ENCODE assay signal across 13 cellular contexts in the genomic region with DNA sequence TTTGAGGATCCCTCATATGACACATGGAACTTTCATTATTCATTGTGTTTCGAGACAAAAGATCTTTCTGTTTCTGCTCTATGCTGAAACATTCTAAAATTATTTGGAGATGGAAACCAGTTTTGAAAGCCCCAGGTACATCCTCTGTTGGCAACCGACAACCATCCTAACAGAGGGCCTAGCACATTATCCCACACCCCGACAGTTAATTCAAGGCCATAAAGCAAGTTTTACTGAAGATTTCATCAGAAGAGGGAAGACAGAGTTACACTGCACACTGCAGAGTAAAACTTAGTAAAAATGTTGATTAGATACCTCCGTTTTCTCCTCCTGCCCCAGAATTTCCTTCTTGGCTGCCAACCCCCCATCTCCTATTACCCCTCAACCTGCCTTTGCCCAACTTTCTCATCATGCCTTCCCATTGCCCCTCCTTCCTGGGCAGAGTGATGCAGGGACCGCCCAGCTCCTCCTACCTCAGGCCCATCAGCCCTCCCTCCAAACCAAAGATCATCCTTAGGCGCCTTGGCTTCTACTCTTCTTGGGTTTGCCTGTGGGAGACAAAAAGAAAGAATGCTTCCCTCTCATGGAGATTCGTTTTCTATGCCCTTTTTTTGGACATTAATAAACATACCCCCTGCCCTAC. TPM values are rescaled to one million over a fixed set of nuclear protein-coding genes. Genes with fewer than 3 reads are reported as not detected.
A peak's percentile ranks its signal among the peaks of the same experiment; 100 is the strongest.
DNase-seq lines count a peak whose midpoint lies in the region; ATAC-seq, FAIRE-seq and TF ChIP-seq lines count a peak whose summit lies in the region.
"Had no signal": no experiment of that assay in that cellular context is flagged by ENCODE, and none has a peak within 500 bp of the region (broad histone marks: within the 10 kb centered on the region; RNA-seq: fewer than 3 reads in every experiment).

No MANE protein-coding gene starts in this region.

- TF ChIP-seq EP300 in HepG2 (IDR thresholded peaks at IDR 0.05; ENCODE audit: low read depth in 2 of 2, low read length in 2 of 2) (no peak), HepG2 (CRISPR knock-in tag; IDR thresholded peaks at IDR 0.05; ENCODE audit: borderline replicate concordance) (no peak), K562 (IDR thresholded peaks at IDR 0.05; ENCODE audit: low read length) (peak; percentile 54; the same call in 1 of the 2 replicates)

- H3K9me3 ChIP-seq in HepG2 (ENCODE audit: low read length) (no peaks in the 10 kb centered on the region), right lobe of liver (no peaks in the 10 kb centered on the region), K562 (replicated peaks; ENCODE audit: control insufficient read depth, insufficient read depth, low read depth, low read length) (no peaks in the 10 kb centered on the region), small intestine (ENCODE audit: control insufficient read depth, low read depth) (no peaks in the 10 kb centered on the region)
- H3K9me3 ChIP-seq: BE2C had no signal

- ATAC-seq in HepG2 (no peak), right lobe of liver (no peak), K562 (peak; percentile 93), HG02571 (IDR thresholded peaks at IDR 0.05; ENCODE audit: unreplicated experiment) (no peak)
- ATAC-seq: HCT116 had no signal

- H3K27ac ChIP-seq in HepG2 (ENCODE audit: extremely low read length, insufficient read depth, low read length) (no peak overlapping the region), right lobe of liver (no peak overlapping the region), K562 (ENCODE audit: extremely low read depth, low read depth, low read length) (no peak overlapping the region), small intestine (ENCODE audit: low read depth in 1 of 2, low read length in 1 of 2) (no peak overlapping the region)

- H3K4me2 ChIP-seq in HepG2 (ENCODE audit: low read depth, low read length) (0 out of 2 replicates have a peak overlapping the region, but pooled peaks have one; percentile 3), K562 (ENCODE audit: insufficient read depth, low read length) (no peak overlapping the region)

- BruUV-seq in HepG2 (replicated peaks; lab: Mats Ljungman, UMichigan) (no TSS peak), K562 (replicated peaks; lab: Mats Ljungman, UMichigan) (no TSS peak)

- POLR2A ChIA-PET in HepG2 (lab: Yijun Ruan, JAX) (interaction anchor here (1.0 to 1.7 kb wide), 3 partner anchors 30 to 53 kb away, joined by 4 to 7 read pairs (median 5); a partner anchor contains a TSS), K562 (lab: Yijun Ruan, JAX) (interaction anchor here (0.7 to 2.3 kb wide), 5 partner anchors 9 to 950 kb away, joined by 3 to 6 read pairs (median 4); no protein-coding TSS in a partner anchor)

- CTCF ChIA-PET in HepG2 (lab: Yijun Ruan, JAX; ENCODE audit: low intra/inter-chr PET ratio, low total read pairs): no interaction called here
- CTCF ChIA-PET in K562 (lab: Yijun Ruan, JAX; ENCODE audit: low intra/inter-chr PET ratio): no interaction called here

- H2AFZ ChIP-seq in HepG2 (ENCODE audit: low read length) (no peak overlapping the region), K562 (ENCODE audit: low read depth, low read length) (peak overlapping the region; percentile 48)

- H3K79me2 ChIP-seq in HepG2 (ENCODE audit: insufficient read depth, low read length) (no peaks in the 10 kb centered on the region), K562 (ENCODE audit: control insufficient read depth, insufficient read depth, low read length) (no peaks in the 10 kb centered on the region)

- in situ Hi-C loops in HepG2 (cut with HindIII; ENCODE audit: extremely low pct_ligation_motif_present, low pct_unique_long_range_greater_than_20kb) (no loop called here), K562 (cut with MboI) (no loop called here)

- H3K9me1 ChIP-seq in K562 (ENCODE audit: control insufficient read depth, insufficient read depth, low read length): no peaks in the 10 kb centered on the region

- FAIRE-seq in HepG2 (lab: Jason Lieb, UNC) (no peak), K562 (lab: Jason Lieb, UNC) (no peak), small intestine (lab: Jason Lieb, UNC) (no peak)

- 38% methylated on average over 7 of the region's 7 CpGs for WGBS in HepG2 (ENCODE audit: low lambda C conversion rate)
- 88% methylated on average over 5 of the region's 7 CpGs for WGBS in right lobe of liver (ENCODE audit: insufficient coverage, low coverage, low lambda C conversion rate, missing lambda C conversion rate)
- 16% methylated on average over 7 of the region's 7 CpGs for WGBS in K562 (ENCODE audit: insufficient coverage, low coverage, missing lambda C conversion rate)
- WGBS in small intestine, 3 donors: 81 to 82% (median 82%) methylated on average over 7 of the region's 7 CpGs

- H3K27me3 ChIP-seq in HepG2 (ENCODE audit: control insufficient read depth in 1 of 2, insufficient read depth in 2 of 2, low read length in 2 of 2) (no peaks in the 10 kb centered on the region), right lobe of liver (no peaks in the 10 kb centered on the region), K562 (ENCODE audit: control insufficient read depth in 2 of 2, insufficient read depth in 2 of 2, low read length in 2 of 2) (no peaks in the 10 kb centered on the region), small intestine (ENCODE audit: control insufficient read depth in 2 of 2, insufficient read depth in 2 of 2, low read length in 2 of 2) (no peaks in the 10 kb centered on the region)
- H3K27me3 ChIP-seq: BE2C had no signal

- TF ChIP-seq RAD21 in HepG2 (CRISPR knock-in tag; IDR thresholded peaks at IDR 0.05) (no peak), K562 (CRISPR knock-in tag; conservative IDR thresholded peaks at IDR 0.05 in 1 of 2, IDR thresholded peaks at IDR 0.05 in 1 of 2) (no peak)

- no peaks in the 10 kb centered on the region for H3K36me3 ChIP-seq in HepG2 (replicated peaks in 1 of 2; ENCODE audit: control insufficient read depth in 1 of 2, insufficient read depth in 2 of 2, low read length in 2 of 2)
- no peaks in the 10 kb centered on the region for H3K36me3 ChIP-seq in right lobe of liver
- H3K36me3 ChIP-seq in K562 (ENCODE audit: control insufficient read depth, insufficient read depth, low read length): no peaks in the 10 kb centered on the region
- no peaks in the 10 kb centered on the region for H3K36me3 ChIP-seq in small intestine (ENCODE audit: control insufficient read depth in 2 of 2, insufficient read depth in 2 of 2, low read length in 2 of 2)
- H3K36me3 ChIP-seq: BE2C had no signal

- peaks cover 69% of the 10 kb centered on the region for H3K4me1 ChIP-seq in HepG2 (ENCODE audit: insufficient read depth, low read length)
- H3K4me1 ChIP-seq in right lobe of liver: peaks cover 0 to 25% (median 4%) of the 10 kb centered on the region in 4 donors
- peaks cover 0 to 8% of the 10 kb centered on the region in 2 experiments; a peak in 3 of 5 replicates for H3K4me1 ChIP-seq in K562 (replicated peaks in 1 of 2; ENCODE audit: control insufficient read depth in 2 of 2, insufficient read depth in 2 of 2, low read length in 2 of 2)
- no peaks in the 10 kb centered on the region for H3K4me1 ChIP-seq in small intestine (ENCODE audit: control insufficient read depth in 2 of 2, insufficient read depth in 1 of 2, low read depth in 1 of 2, low read length in 1 of 2)
- H3K4me1 ChIP-seq: BE2C had no signal

- H3K9ac ChIP-seq in HepG2 (ENCODE audit: insufficient read depth, low read depth, low read length) (no peak overlapping the region), K562 (ENCODE audit: insufficient read depth in 1 of 2, low read depth in 2 of 2, low read length in 2 of 2) (no peak overlapping the region)

- DNase-seq in HepG2 (ENCODE audit: low spot score) (no peak), right lobe of liver (no peak), K562 (ENCODE audit: extremely low read depth in 1 of 4, low spot score in 3 of 4) (no peak), putamen (ENCODE audit: low spot score) (peak; percentile 53), NCI-H526 treated with DMSO at 0.1 percent for 48 hours (lab: John Stamatoyannopoulos, UW) (no peak), small intestine (no peak)
- DNase-seq: BE2C; CD4-positive, alpha-beta memory T cell; IMR-90; NCI-H1417; NCI-H2171 treated with DMSO at 0.1 percent for 48 hours had no signal

- TF ChIP-seq POLR2A in HepG2 (IDR thresholded peaks at IDR 0.05; ENCODE audit: insufficient read depth in 1 of 2, low read depth in 2 of 2, low read length in 2 of 2) (no peak), right lobe of liver (IDR thresholded peaks at IDR 0.05) (no peak), K562 (conservative IDR thresholded peaks at IDR 0.05) (no peak)

- intact Hi-C loops in HepG2 (cut with micrococcal nuclease; ENCODE audit: unreplicated experiment) (no loop called here), right lobe of liver (cut with DNase I) (no loop called here), K562 (cut with micrococcal nuclease) (loop anchor here (5.0 kb wide), 1 partner anchor 53 kb away; a partner anchor contains a TSS)

- H3K4me3 ChIP-seq in HepG2 (replicated peaks in 1 of 3; ENCODE audit: insufficient read depth in 1 of 3, low read depth in 2 of 3, low read length in 3 of 3) (no peak overlapping the region), right lobe of liver (no peak overlapping the region), K562 (no peak overlapping the region), small intestine (ENCODE audit: low read depth in 1 of 2, low read length in 2 of 2) (no peak overlapping the region)

- TF ChIP-seq CTCF in HepG2 (CRISPR knock-in tag; IDR thresholded peaks at IDR 0.05) (no peak), right lobe of liver (IDR thresholded peaks at IDR 0.05) (no peak), K562 (IDR thresholded peaks at IDR 0.05 in 2 of 3, conservative IDR thresholded peaks at IDR 0.05 in 1 of 3; ENCODE audit: insufficient read depth in 2 of 3, low read depth in 1 of 3, low read length in 3 of 3) (no peak)

- no peaks in the 10 kb centered on the region for H4K20me1 ChIP-seq in HepG2 (ENCODE audit: insufficient read depth, low read length)
- H4K20me1 ChIP-seq in K562 (replicated peaks; ENCODE audit: control insufficient read depth, insufficient read depth, low read length): no peaks in the 10 kb centered on the region

RNA-seq across cellular contexts. Expression of a gene that starts 52.9 kb away (rescaled TPM):
- 5.8 and 9.9 TPM in 2 replicates for total RNA-seq in HepG2 (2016; rRNA removed; fragmentation: Illumina TruSeq; extraction: Trizol)
- 8.5 and 9.6 TPM in 2 replicates for total RNA-seq in HepG2 (2016; cell fraction: cytosol; rRNA removed; fragmentation: Illumina TruSeq; extraction: Trizol; ENCODE audit: low read depth)
- 6.5 and 9.1 TPM in 2 replicates for total RNA-seq in HepG2 (2016; cell fraction: insoluble cytoplasmic fraction; rRNA removed; fragmentation: Illumina TruSeq; extraction: Trizol)
- total RNA-seq in HepG2 (2016; cell fraction: membrane; rRNA removed; fragmentation: Illumina TruSeq; extraction: Trizol): 11.1 and 14.4 TPM in 2 replicates
- total RNA-seq in HepG2 (2016; cell fraction: nucleus; rRNA removed; fragmentation: Illumina TruSeq; extraction: Trizol): 4.1 and 4.2 TPM in 2 replicates
- 1.5 and 2.0 TPM in 2 replicates for polyA plus RNA-seq in HepG2 (2011; rRNA removed)
- 1.7 and 3.5 TPM in 2 replicates for polyA plus RNA-seq in HepG2 (2011; cell fraction: cytosol; rRNA removed)
- polyA plus RNA-seq in HepG2 (2011; cell fraction: nucleus; rRNA removed): 3.7 and 3.9 TPM in 2 replicates
- 5.5 and 6.8 TPM in 2 replicates for polyA plus RNA-seq in HepG2 (2012)
- 9.0 and 13.1 TPM in 2 replicates for polyA plus RNA-seq in HepG2 (2016; cell fraction: cytosol; fragmentation: Illumina TruSeq; extraction: Trizol; ENCODE audit: low read depth)
- polyA plus RNA-seq in HepG2 (2016; cell fraction: insoluble cytoplasmic fraction; fragmentation: Illumina TruSeq; extraction: Trizol; ENCODE audit: low read depth): 11.7 and 13.4 TPM in 2 replicates
- 14.8 and 15.5 TPM in 2 replicates for polyA plus RNA-seq in HepG2 (2016; cell fraction: membrane; fragmentation: Illumina TruSeq; extraction: Trizol; ENCODE audit: low read depth)
- polyA plus RNA-seq in HepG2 (2016; cell fraction: nucleus; fragmentation: Illumina TruSeq; extraction: Trizol; ENCODE audit: insufficient read depth, low read depth): 13.0 and 14.6 TPM in 2 replicates
- polyA minus RNA-seq in HepG2 (2011; rRNA and poly(A)+ RNA removed; ENCODE audit: low replicate concordance): 1.8 and 1.9 TPM in 2 replicates
- polyA minus RNA-seq in HepG2 (2011; cell fraction: cytosol; rRNA and poly(A)+ RNA removed): 3.7 and 5.4 TPM in 2 replicates
- 1.6 and 2.2 TPM in 2 replicates for polyA minus RNA-seq in HepG2 (2011; cell fraction: nucleus; rRNA and poly(A)+ RNA removed)
- 100 to 1,000 TPM in 1 of 6 experiments, 10 to 100 TPM in 5; 19.0 to 116 (median 25.8) TPM for total RNA-seq in right lobe of liver
- 0.37 TPM in 1 of 2 replicates, not detected in the other for total RNA-seq in K562 (2011; cell fraction: chromatin; rRNA removed; ENCODE audit: low replicate concordance)
- total RNA-seq in K562 (2011; cell fraction: nucleolus; rRNA removed): 0.92 and 1.0 TPM in 2 replicates
- 0.51 TPM in 1 of 2 replicates, not detected in the other for total RNA-seq in K562 (2011; cell fraction: nucleoplasm; rRNA removed)
- 0.36 and 0.69 TPM in 2 replicates for total RNA-seq in K562 (2014; rRNA removed)
- total RNA-seq in K562 (2014; rRNA removed; fragmentation: Illumina TruSeq; extraction: Trizol): 0.11 TPM in 1 of 2 replicates, not detected in the other
- 0.11 TPM in 1 of 2 replicates, not detected in the other for total RNA-seq in K562 (2015; rRNA removed; fragmentation: Illumina TruSeq; extraction: Trizol)
- 0.89 and 1.2 TPM in 2 replicates for total RNA-seq in K562 (2021)
- 0.07 and 0.17 TPM in 2 replicates for polyA plus RNA-seq in K562 (2011; rRNA removed)
- polyA plus RNA-seq in K562 (2011; cell fraction: cytosol; rRNA removed): 0.04 and 1.2 TPM in 2 replicates
- 0.08 and 0.85 TPM in 2 replicates for polyA plus RNA-seq in K562 (2011; cell fraction: nucleus; rRNA removed)
- 0.51 and 1.2 TPM in 2 replicates for polyA plus RNA-seq in K562 (2012)
- 0.12 TPM in 1 of 2 replicates, not detected in the other for polyA plus RNA-seq in K562 (2014; fragmentation: Illumina TruSeq; extraction: Trizol)
- polyA plus RNA-seq in K562 (2014; fragmentation: Nextera tagmentation; extraction: Ambion mirVana): not detected
- polyA plus RNA-seq in K562 (2014; rRNA removed): 0.23 and 0.48 TPM in 2 replicates
- polyA minus RNA-seq in K562 (2011; rRNA and poly(A)+ RNA removed): not detected in 2 replicates
- not detected in 2 replicates for polyA minus RNA-seq in K562 (2011; cell fraction: cytosol; rRNA and poly(A)+ RNA removed)
- polyA minus RNA-seq in K562 (2011; cell fraction: nucleus; rRNA and poly(A)+ RNA removed): 0.44 and 0.54 TPM in 2 replicates
- 1 to 10 TPM in 1 of 3 donors, under 1 TPM in 1, not detected in 1; 0.54 to 2.7 TPM for polyA plus RNA-seq in small intestine
